27 cellular contexts compared by ENCODE assay signal in the genomic region with DNA sequence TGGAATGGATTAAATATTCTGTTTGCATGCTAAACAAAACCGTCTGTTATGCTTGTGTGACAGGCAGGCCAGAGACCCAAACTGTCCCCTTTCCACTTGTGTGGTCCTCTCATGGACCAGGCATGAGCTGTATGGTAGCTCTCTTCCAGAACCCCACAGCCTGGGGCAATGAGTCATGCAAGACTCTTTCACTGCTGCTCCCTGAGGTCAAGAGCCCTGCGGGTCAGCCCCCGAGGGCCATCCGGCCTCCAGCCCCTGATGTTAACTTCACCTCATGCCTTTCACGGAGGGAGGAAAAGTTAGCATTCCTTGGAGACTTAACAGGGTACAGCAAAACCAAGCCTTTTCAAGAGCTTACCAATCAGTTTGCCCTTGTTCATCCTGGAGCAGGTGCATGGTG.
"Had no signal": no experiment of that assay in that cellular context is flagged by ENCODE, and none has a peak within 500 bp of the region (broad histone marks: within the 10 kb centered on the region; RNA-seq: fewer than 3 reads in every experiment).

No MANE protein-coding gene starts in this region.

- DNase-seq: activated B cell treated with CpG ODN at 0.5 μM for 24 hours; activated CD4-positive, alpha-beta memory T cell treated with anti-CD3 and anti-CD28 coated beads, Interleukin-2, amount 10 ng/mL, durations not matched to agents 7 days and 5 days; activated CD4-positive, alpha-beta T cell treated with anti-CD3 and anti-CD28 coated beads for 4 hours; activated CD4-positive, alpha-beta T cell treated with anti-CD3 and anti-CD28 coated beads, Interleukin-2, amount 10 ng/mL, durations not matched to agents 24 days and 14 days; activated CD4-positive, alpha-beta T cell treated with anti-CD3 and anti-CD28 coated beads, Interleukin-2, amount 50 U/mL, for 48 hours; activated CD4-positive, CD25-positive, alpha-beta regulatory T cell treated with anti-CD3 and anti-CD28 coated beads, Interleukin-2, amount 50 U/mL, for 72 hours; activated CD8-positive, alpha-beta memory T cell treated with anti-CD3 and anti-CD28 coated beads for 24 hours; activated CD8-positive, alpha-beta memory T cell treated with anti-CD3 and anti-CD28 coated beads, Interleukin-2, amount 10 ng/mL, durations not matched to agents 7 days and 5 days; activated CD8-positive, alpha-beta memory T cell treated with anti-CD3 and anti-CD28 coated beads, Interleukin-2, amount 50 U/mL, for 48 hours; activated CD8-positive, alpha-beta T cell treated with anti-CD3 and anti-CD28 coated beads, Interleukin-2, amount 10 ng/mL, durations not matched to agents 7 days and 5 days; activated effector memory CD4-positive, alpha-beta T cell treated with Interleukin-2 at 50 U/mL for 16 hours; activated gamma-delta T cell; activated naive CD4-positive, alpha-beta T cell treated with anti-CD3 and anti-CD28 coated beads, Interleukin-2, amount 10 ng/mL, durations not matched to agents 7 days and 5 days; activated naive CD4-positive, alpha-beta T cell treated with Interleukin-2 at 50 U/mL for 16 hours; activated naive CD8-positive, alpha-beta T cell treated with anti-CD3 and anti-CD28 coated beads, Interleukin-2, amount 10 ng/mL, durations not matched to agents 7 days and 5 days; activated naive CD8-positive, alpha-beta T cell treated with anti-CD3 and anti-CD28 coated beads, Interleukin-2, amount 50 U/mL, for 24 hours; activated T-cell treated with anti-CD3 and anti-CD28 coated beads, Interleukin-2, amount 50 U/mL, for 24 hours; activated T-cell treated with anti-CD3 and anti-CD28 coated beads, Interleukin-2, amount 50 U/mL, for 48 hours; amygdala; anterior cingulate cortex; central memory CD4-positive, alpha-beta T cell; T-helper 1 cell; T-helper 2 cell; T-helper 9 cell had no signal

- H3K4me3 ChIP-seq: ascending aorta had no signal

- H3K27me3 ChIP-seq: ascending aorta had no signal

- ATAC-seq: activated CD8-positive, alpha-beta memory T cell treated with anti-CD3 and anti-CD28 coated beads, Interleukin-2, amount 10 ng/mL, durations not matched to agents 7 days and 5 days; activated CD8-positive, alpha-beta T cell treated with anti-CD3 and anti-CD28 coated beads, Interleukin-2, amount 10 ng/mL, durations not matched to agents 7 days and 5 days; activated naive CD8-positive, alpha-beta T cell treated with anti-CD3 and anti-CD28 coated beads, Interleukin-2, amount 50 U/mL, for 24 hours had no signal

- FAIRE-seq: TTC549 had no signal

- H3K9me3 ChIP-seq: ascending aorta had no signal

- H3K27ac ChIP-seq: ascending aorta, VCaP had no signal

- H3K36me3 ChIP-seq: ascending aorta had no signal

- H3K4me1 ChIP-seq: ascending aorta had no signal
